Comparison of ENCODE assay signal across 8 cellular contexts in genomic region chr5:122774861-122775712, GRCh38. TPM values are rescaled to one million over a fixed set of nuclear protein-coding genes. Genes with fewer than 3 reads are reported as not detected.
DNase-seq lines count a peak whose midpoint lies in the region; ATAC-seq and TF ChIP-seq lines count a peak whose summit lies in the region.

Gene SNX2, plus strand, starts transcription at chr5:122775080. Its CDS starts 24 bp downstream, at chr5:122775104.

- no peaks in the 10 kb centered on the region for H3K4me1 ChIP-seq in BE2C

- DNase-seq in BE2C (peak; percentile 97), NCI-H748 (lab: John Stamatoyannopoulos, UW; ENCODE audit: unreplicated experiment) (peak; percentile 90), dedifferentiated amniotic fluid mesenchymal stem cell (ENCODE audit: extremely low spot score) (peak; percentile 81), left lobe of liver (ENCODE audit: low spot score) (peak; percentile 96)
- peak; percentile 83 for DNase-seq in activated CD4-positive, alpha-beta T cell treated with anti-CD3 and anti-CD28 coated beads, Interleukin-2, amount 50 U/mL, for 1 hour
- DNase-seq in stimulated activated CD4-positive, alpha-beta T cell treated with anti-CD3 and anti-CD28 coated beads, Interleukin-2, amount 100 ng/mL, for 4 hours (ENCODE audit: low read depth), result peak; percentile 84

- peak; percentile 9; the same call in 1 of the 2 replicates for TF ChIP-seq CTCF in BE2C (IDR thresholded peaks at IDR 0.05; ENCODE audit: low read depth, low read length)

- ATAC-seq in GM19035 (IDR thresholded peaks at IDR 0.05; ENCODE audit: unreplicated experiment) (peak; percentile 88), HG03342 (IDR thresholded peaks at IDR 0.05; ENCODE audit: unreplicated experiment) (peak; percentile 86), left lobe of liver (peak; percentile 97)

- peak within 1 kb of the TSS; percentile 96 for H3K4me3 ChIP-seq in BE2C (ENCODE audit: low read depth, low read length)

- H3K9me3 ChIP-seq in BE2C, result no peaks in the 10 kb centered on the region

- no peaks in the 10 kb centered on the region for H3K36me3 ChIP-seq in BE2C

- H3K27me3 ChIP-seq in BE2C, result no peaks in the 10 kb centered on the region

RNA-seq across cellular contexts. Expression of gene SNX2, which starts in this region (rescaled TPM):
- polyA plus RNA-seq in BE2C (2012; ENCODE audit: insufficient read depth, insufficient read length, low read depth), result 141 TPM
- 25.9 TPM for total RNA-seq in left lobe of liver

Comparison
In these comparisons a context has a peak if more than half of its experiments do, and no peak if none do; other contexts are left out.
1. Peak in every context shown above with its lines: DNase-seq, ATAC-seq and H3K4me3 ChIP-seq.